ENCODE assay signal across 21 cellular contexts in genomic region chr7:154837087-154837486, GRCh38.
"Had no signal": no experiment of that assay in that cellular context is flagged by ENCODE, and none has a peak within 500 bp of the region (broad histone marks: within the 10 kb centered on the region; RNA-seq: fewer than 3 reads in every experiment).

No MANE protein-coding gene starts in this region.

- H3K9me3 ChIP-seq: esophagus muscularis mucosa, gastrocnemius medialis, heart right ventricle, neutrophil, sigmoid colon, testis had no signal

- DNase-seq: cortex of kidney; dorsolateral prefrontal cortex; effector CD8-positive, alpha-beta T cell; gastrocnemius medialis; heart right ventricle; hypothalamus; mammary epithelial cell; naive thymus-derived CD4-positive, alpha-beta T cell; nephron progenitor cell; sigmoid colon; stimulated activated CD4-positive, alpha-beta T cell treated with anti-CD3 and anti-CD28 coated beads, Interleukin-2, amount 100 ng/mL, for 24 hours; stimulated activated CD4-positive, alpha-beta T cell treated with anti-CD3 and anti-CD28 coated beads, Interleukin-4, amount 100 ng/mL, for 4 hours; stimulated activated naive B cell treated with anti-CD40 and anti-IgM and Interleukin-4, amounts not matched to agents 10 μg/mL and 1 μg/mL and 100 μg/mL, for 72 hours; stimulated activated naive CD8-positive, alpha-beta T cell treated with anti-CD3 and anti-CD28 coated beads, Interleukin-15, amount 100 ng/mL, for 72 hours; testis had no signal

- H3K36me3 ChIP-seq: esophagus muscularis mucosa, gastrocnemius medialis, heart right ventricle, neutrophil, sigmoid colon, tibial nerve had no signal

- H3K4me3 ChIP-seq: dorsolateral prefrontal cortex, esophagus muscularis mucosa, gastrocnemius medialis, heart right ventricle, sigmoid colon, skin epidermis, testis, tibial nerve had no signal

- H3K4me1 ChIP-seq: gastrocnemius medialis, heart right ventricle, testis, tibial nerve had no signal

- H3K27me3 ChIP-seq: dorsolateral prefrontal cortex, esophagus muscularis mucosa, neutrophil, sigmoid colon, testis, tibial nerve had no signal

- ATAC-seq: gastrocnemius medialis; heart right ventricle; left lobe of liver; naive thymus-derived CD4-positive, alpha-beta T cell; stimulated activated naive CD8-positive, alpha-beta T cell treated with anti-CD3 and anti-CD28 coated beads, Interleukin-15, amount 100 ng/mL, for 72 hours had no signal

- H3K27ac ChIP-seq: dorsolateral prefrontal cortex, epithelial cell of prostate, esophagus muscularis mucosa, gastrocnemius medialis, heart right ventricle, neutrophil, sigmoid colon, skin epidermis, testis, tibial nerve had no signal
